ENCODE assay signal across 8 cellular contexts in the genomic region with DNA sequence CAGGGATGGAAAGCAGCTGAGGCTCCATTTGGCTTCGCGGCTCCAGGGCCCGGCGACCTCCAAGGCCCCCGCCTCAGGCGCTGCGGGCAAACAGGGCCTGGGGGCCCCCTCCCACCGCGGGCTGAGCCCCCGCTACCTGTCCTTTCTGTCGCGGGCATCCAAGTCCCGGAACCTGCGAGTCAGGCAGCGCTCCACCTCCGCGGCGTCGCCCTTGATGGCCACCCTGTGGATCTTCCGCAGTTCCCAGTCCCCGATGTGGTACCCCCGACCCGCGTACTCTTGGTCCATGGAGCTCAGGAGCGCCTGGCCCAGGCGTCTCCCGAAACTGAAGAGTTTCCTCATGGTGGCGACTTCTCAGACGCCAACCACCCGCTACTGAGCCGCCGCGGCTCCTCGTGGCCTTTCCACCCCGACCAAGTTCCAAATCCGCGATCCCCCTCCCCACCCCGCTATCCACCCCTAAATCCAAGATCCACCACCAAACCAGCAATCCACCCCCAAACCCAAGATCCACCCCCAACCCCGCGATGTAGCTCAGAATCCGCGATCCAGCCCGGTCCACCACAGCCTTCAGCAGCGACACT.
A peak's percentile ranks its signal among the peaks of the same experiment; 100 is the strongest.
DNase-seq lines count a peak whose midpoint lies in the region; ATAC-seq and TF ChIP-seq lines count a peak whose summit lies in the region.

No MANE protein-coding gene starts in this region.

- H3K9me3 ChIP-seq in breast epithelium (no peaks in the 10 kb centered on the region), transverse colon (no peaks in the 10 kb centered on the region)

- CTCF ChIA-PET in activated CD4-positive, alpha-beta T cell treated with anti-CD3 and anti-CD28 coated beads, Interleukin-2, amount 10 ng/mL, durations not matched to agents 7 days and 5 days (lab: Charles Lee): interaction anchor here (0.6 to 1.6 kb wide), 2 partner anchors 17 to 429 kb away, joined by 3 to 9 read pairs; no protein-coding TSS in a partner anchor

- no peak overlapping the region for H3K27ac Mint-ChIP-seq in activated CD4-positive, alpha-beta T cell treated with anti-CD3 and anti-CD28 coated beads, Interleukin-2, amount 10 ng/mL, durations not matched to agents 7 days and 5 days
- H3K27ac Mint-ChIP-seq in memory B cell: no peak overlapping the region

- no peak for DNase-seq in activated CD4-positive, alpha-beta T cell treated with anti-CD3 and anti-CD28 coated beads, Interleukin-2, amount 10 ng/mL, durations not matched to agents 7 days and 5 days
- no peak for DNase-seq in activated CD4-positive, alpha-beta T cell treated with anti-CD3 and anti-CD28 coated beads, Interleukin-2, amount 50 U/mL, for 1 hour
- DNase-seq in breast epithelium (ENCODE audit: low spot score in 2 of 2) (no peak), memory B cell (ENCODE audit: low spot score in 2 of 2) (no peak), transverse colon (no peak), HK-2 (ENCODE audit: unreplicated experiment) (no peak), NCI-H128 (lab: John Stamatoyannopoulos, UW; ENCODE audit: unreplicated experiment) (no peak)
- DNase-seq in stimulated activated CD4-positive, alpha-beta T cell treated with anti-CD3 and anti-CD28 coated beads, Interleukin-12 subunit alpha, Interleukin-12 subunit beta, amount 100 ng/mL, for 4 hours: no peak

- TF ChIP-seq EP300 in transverse colon (IDR thresholded peaks at IDR 0.05; ENCODE audit: low read depth): no peak

- H3K27ac ChIP-seq in breast epithelium (no peak overlapping the region), transverse colon (no peak overlapping the region)

- peak overlapping the region in 2 of 3 donors; percentile 38 to 55 for H3K4me3 ChIP-seq in breast epithelium
- peak overlapping the region in 3 of 4 donors; percentile 18 to 42 (median 29) for H3K4me3 ChIP-seq in transverse colon

- in situ Hi-C loops in transverse colon (cut with MboI; ENCODE audit: low pct_ligation_motif_present in 1 of 4, low pct_unique_long_range_greater_than_20kb in 1 of 4, low sequenced_read_pairs in 3 of 4): no loop called here

- H3K4me1 Mint-ChIP-seq in activated CD4-positive, alpha-beta T cell treated with anti-CD3 and anti-CD28 coated beads, Interleukin-2, amount 10 ng/mL, durations not matched to agents 7 days and 5 days: peaks cover 9% of the 10 kb centered on the region
- peaks cover 4% of the 10 kb centered on the region for H3K4me1 Mint-ChIP-seq in memory B cell

- H3K36me3 ChIP-seq in breast epithelium (no peaks in the 10 kb centered on the region), transverse colon (no peaks in the 10 kb centered on the region)

- H3K4me1 ChIP-seq in breast epithelium: peaks cover 0 to 4% of the 10 kb centered on the region in 2 donors
- H3K4me1 ChIP-seq in transverse colon: peaks cover 6 to 19% (median 16%) of the 10 kb centered on the region in 4 donors

- WGBS in transverse colon (ENCODE audit: low coverage in 1 of 2), 2 donors: 4% methylated on average over 32 of the region's 44 CpGs; no CpG with 5 or more reads in 1 of the 2 donors

- TF ChIP-seq POLR2A in breast epithelium (IDR thresholded peaks at IDR 0.05) (no peak), transverse colon (IDR thresholded peaks at IDR 0.05) (no peak)

- TF ChIP-seq CTCF in breast epithelium (IDR thresholded peaks at IDR 0.05): no peak
- TF ChIP-seq CTCF in transverse colon (IDR thresholded peaks at IDR 0.05): no peak

- intact Hi-C loops in breast epithelium (cut with DNase I; ENCODE audit: low total_unique reads) (no loop called here), transverse colon (cut with DNase I; ENCODE audit: low total_unique reads) (no loop called here)

- H3K9me3 Mint-ChIP-seq in activated CD4-positive, alpha-beta T cell treated with anti-CD3 and anti-CD28 coated beads, Interleukin-2, amount 10 ng/mL, durations not matched to agents 7 days and 5 days: no peaks in the 10 kb centered on the region
- H3K9me3 Mint-ChIP-seq in memory B cell: no peaks in the 10 kb centered on the region

- peaks cover 2% of the 10 kb centered on the region for H3K36me3 Mint-ChIP-seq in activated CD4-positive, alpha-beta T cell treated with anti-CD3 and anti-CD28 coated beads, Interleukin-2, amount 10 ng/mL, durations not matched to agents 7 days and 5 days (ENCODE audit: low read depth)
- H3K36me3 Mint-ChIP-seq in memory B cell: no peaks in the 10 kb centered on the region

- peaks cover 62% of the 10 kb centered on the region for H3K27me3 Mint-ChIP-seq in activated CD4-positive, alpha-beta T cell treated with anti-CD3 and anti-CD28 coated beads, Interleukin-2, amount 10 ng/mL, durations not matched to agents 7 days and 5 days
- H3K27me3 Mint-ChIP-seq in memory B cell: peaks cover 25% of the 10 kb centered on the region

- H3K4me3 Mint-ChIP-seq in activated CD4-positive, alpha-beta T cell treated with anti-CD3 and anti-CD28 coated beads, Interleukin-2, amount 10 ng/mL, durations not matched to agents 7 days and 5 days: peak overlapping the region; percentile 61
- H3K4me3 Mint-ChIP-seq in memory B cell: peak overlapping the region; percentile 87

- POLR2A ChIA-PET in activated CD4-positive, alpha-beta T cell treated with anti-CD3 and anti-CD28 coated beads, Interleukin-2, amount 10 ng/mL, durations not matched to agents 7 days and 5 days (lab: Charles Lee): no interaction called here

- ATAC-seq in memory B cell (ENCODE audit: low read depth): peak; percentile 10

- H3K27me3 ChIP-seq in breast epithelium: peaks cover 11 to 33% of the 10 kb centered on the region in 2 donors
- peaks cover 57% of the 10 kb centered on the region for H3K27me3 ChIP-seq in transverse colon
